Comparison of ENCODE assay signal across 1 cellular context in the genomic region with DNA sequence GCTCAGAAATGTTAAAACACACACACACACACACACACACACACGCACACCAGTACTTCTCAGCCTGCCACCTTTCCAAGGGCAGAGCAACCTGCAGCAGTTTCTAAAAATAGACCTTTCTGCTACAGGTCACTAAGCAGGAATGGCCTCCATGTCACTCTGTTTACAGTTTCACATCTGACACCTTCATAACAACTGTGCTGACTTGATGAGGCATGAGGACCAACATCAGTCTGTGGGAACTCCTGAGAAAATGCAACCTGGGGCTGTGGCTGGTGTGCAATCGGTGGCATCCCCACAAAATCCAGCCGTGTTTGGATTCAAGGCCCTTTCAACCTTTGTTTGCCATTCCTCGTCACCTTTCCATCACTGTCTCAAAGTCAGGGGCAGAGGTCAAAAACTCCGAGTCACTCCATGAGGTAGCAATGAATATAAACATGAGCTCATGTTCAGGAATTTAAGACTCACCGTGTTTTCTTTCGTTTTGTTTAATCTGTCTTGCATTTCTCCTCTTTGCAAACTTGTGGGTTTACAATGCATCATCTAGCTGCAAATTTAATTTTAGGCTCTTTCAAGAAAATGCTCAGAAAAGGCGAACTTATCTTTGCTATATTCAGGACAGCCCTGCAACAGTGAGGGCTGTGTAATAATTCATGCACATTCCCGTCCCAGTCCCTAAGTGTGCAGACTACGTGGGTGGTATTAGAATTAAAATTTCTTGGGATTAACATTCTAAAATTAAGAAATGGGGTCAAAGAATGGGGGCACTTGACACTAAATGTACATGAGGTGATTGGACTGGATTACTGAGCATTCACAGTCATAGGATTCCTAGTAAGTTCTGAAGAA.
TF ChIP-seq lines count a peak whose summit lies in the region.

No MANE protein-coding gene starts in this region.

TF ChIP-seq in HepG2, 621 proteins besides CTCF, POLR2A, EP300 and RAD21 (continued from another document and continues in another):
- TF ChIP-seq SMARCC2 (IDR thresholded peaks at IDR 0.05) (no peak), ZKSCAN5 (CRISPR knock-in tag; IDR thresholded peaks at IDR 0.05) (no peak), RBM22 (optimal IDR thresholded peaks at IDR 0.05; ENCODE audit: low read length) (no peak), ZNF160 (CRISPR knock-in tag; IDR thresholded peaks at IDR 0.05) (no peak), SATB2 (CRISPR knock-in tag; IDR thresholded peaks at IDR 0.05) (no peak), MYC (CRISPR knock-in tag; IDR thresholded peaks at IDR 0.05; ENCODE audit: borderline replicate concordance) (no peak), MED8 (CRISPR knock-in tag; IDR thresholded peaks at IDR 0.05; ENCODE audit: insufficient replicate concordance) (no peak), CREB1 (IDR thresholded peaks at IDR 0.05) (peak; percentile 76), CREB1 (CRISPR knock-in tag; IDR thresholded peaks at IDR 0.05) (peak; percentile 64), ZNF354B (CRISPR knock-in tag; IDR thresholded peaks at IDR 0.05) (no peak), ZSCAN29 (CRISPR knock-in tag; conservative IDR thresholded peaks at IDR 0.05) (no peak), RXRB (CRISPR knock-in tag; IDR thresholded peaks at IDR 0.05; ENCODE audit: borderline replicate concordance) (peak; percentile 67; the same call in 1 of the 2 replicates), SOX6 (IDR thresholded peaks at IDR 0.05) (no peak), SOX6 (CRISPR knock-in tag; IDR thresholded peaks at IDR 0.05) (peak; percentile 78), PITX1 (CRISPR knock-in tag; IDR thresholded peaks at IDR 0.05) (no peak), ZNF446 (CRISPR knock-in tag; IDR thresholded peaks at IDR 0.05) (no peak), RFX3 (CRISPR knock-in tag; IDR thresholded peaks at IDR 0.05) (no peak), GABPA (IDR thresholded peaks at IDR 0.05; ENCODE audit: low read depth, low read length) (no peak), GABPA (CRISPR knock-in tag; IDR thresholded peaks at IDR 0.05; ENCODE audit: low read depth) (no peak), HNRNPH1 (optimal IDR thresholded peaks at IDR 0.05; ENCODE audit: low read depth, low read length) (no peak), PHF5A (CRISPR knock-in tag; IDR thresholded peaks at IDR 0.05; ENCODE audit: low read depth, unreplicated experiment) (no peak), ZNF766 (CRISPR knock-in tag; IDR thresholded peaks at IDR 0.05; ENCODE audit: borderline replicate concordance) (no peak), CAMTA2 (CRISPR knock-in tag; IDR thresholded peaks at IDR 0.05; ENCODE audit: borderline replicate concordance) (no peak), TOE1 (CRISPR knock-in tag; IDR thresholded peaks at IDR 0.05) (no peak), SP5 (CRISPR knock-in tag; IDR thresholded peaks at IDR 0.05; ENCODE audit: borderline replicate concordance, low read depth) (no peak), NR2F6 (IDR thresholded peaks at IDR 0.05) (peak; percentile 93), NR2F6 (CRISPR knock-in tag; IDR thresholded peaks at IDR 0.05) (peak; percentile 92), ZNF605 (CRISPR knock-in tag; IDR thresholded peaks at IDR 0.05) (no peak), U2AF1 (optimal IDR thresholded peaks at IDR 0.05; ENCODE audit: low read depth, low read length) (no peak), SRSF4 (IDR thresholded peaks at IDR 0.05; ENCODE audit: low read depth, low read length, poor library complexity, severe bottlenecking) (no peak), ZNF430 (CRISPR knock-in tag; IDR thresholded peaks at IDR 0.05) (no peak), ZSCAN30 (CRISPR knock-in tag; IDR thresholded peaks at IDR 0.05) (no peak), PAF1 (CRISPR knock-in tag; IDR thresholded peaks at IDR 0.05) (no peak), CEBPB (IDR thresholded peaks at IDR 0.05; ENCODE audit: borderline replicate concordance, low read depth, low read length) (peak; percentile 34; the same call in 1 of the 2 replicates), AKAP8 (CRISPR knock-in tag; IDR thresholded peaks at IDR 0.05) (no peak), MXD4 (CRISPR knock-in tag; IDR thresholded peaks at IDR 0.05) (no peak), ZNF850 (CRISPR knock-in tag; conservative IDR thresholded peaks at IDR 0.05) (no peak), ZNF629 (CRISPR knock-in tag; conservative IDR thresholded peaks at IDR 0.05) (no peak)
- TF ChIP-seq, protein P1, sequence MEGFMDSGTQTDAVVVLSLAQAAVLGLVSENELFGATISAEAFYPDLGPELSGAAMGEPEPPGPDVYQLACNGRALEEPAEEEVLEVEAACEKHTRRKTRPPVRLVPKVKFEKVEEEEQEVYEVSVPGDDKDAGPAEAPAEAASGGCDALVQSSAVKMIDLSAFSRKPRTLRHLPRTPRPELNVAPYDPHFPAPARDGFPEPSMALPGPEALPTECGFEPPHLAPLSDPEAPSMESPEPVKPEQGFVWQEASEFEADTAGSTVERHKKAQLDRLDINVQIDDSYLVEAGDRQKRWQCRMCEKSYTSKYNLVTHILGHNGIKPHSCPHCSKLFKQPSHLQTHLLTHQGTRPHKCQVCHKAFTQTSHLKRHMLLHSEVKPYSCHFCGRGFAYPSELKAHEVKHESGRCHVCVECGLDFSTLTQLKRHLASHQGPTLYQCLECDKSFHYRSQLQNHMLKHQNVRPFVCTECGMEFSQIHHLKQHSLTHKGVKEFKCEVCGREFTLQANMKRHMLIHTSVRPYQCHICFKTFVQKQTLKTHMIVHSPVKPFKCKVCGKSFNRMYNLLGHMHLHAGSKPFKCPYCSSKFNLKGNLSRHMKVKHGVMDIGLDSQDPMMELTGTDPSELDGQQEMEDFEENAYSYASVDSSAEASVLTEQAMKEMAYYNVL (CRISPR knock-in tag; IDR thresholded peaks at IDR 0.05; ENCODE audit: borderline replicate concordance) = peak; percentile 30; the same call in 1 of the 2 replicates
- TF ChIP-seq, protein P2, sequence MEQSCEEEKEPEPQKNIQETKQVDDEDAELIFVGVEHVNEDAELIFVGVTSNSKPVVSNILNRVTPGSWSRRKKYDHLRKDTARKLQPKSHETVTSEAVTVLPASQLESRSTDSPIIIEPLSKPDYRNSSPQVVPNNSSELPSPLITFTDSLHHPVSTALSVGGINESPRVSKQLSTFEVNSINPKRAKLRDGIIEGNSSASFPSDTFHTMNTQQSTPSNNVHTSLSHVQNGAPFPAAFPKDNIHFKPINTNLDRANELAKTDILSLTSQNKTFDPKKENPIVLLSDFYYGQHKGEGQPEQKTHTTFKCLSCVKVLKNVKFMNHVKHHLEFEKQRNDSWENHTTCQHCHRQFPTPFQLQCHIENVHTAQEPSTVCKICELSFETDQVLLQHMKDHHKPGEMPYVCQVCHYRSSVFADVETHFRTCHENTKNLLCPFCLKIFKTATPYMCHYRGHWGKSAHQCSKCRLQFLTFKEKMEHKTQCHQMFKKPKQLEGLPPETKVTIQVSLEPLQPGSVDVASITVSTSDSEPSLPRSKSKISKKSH (CRISPR knock-in tag; IDR thresholded peaks at IDR 0.05; ENCODE audit: borderline replicate concordance) = no peak
- TF ChIP-seq, protein P3, sequence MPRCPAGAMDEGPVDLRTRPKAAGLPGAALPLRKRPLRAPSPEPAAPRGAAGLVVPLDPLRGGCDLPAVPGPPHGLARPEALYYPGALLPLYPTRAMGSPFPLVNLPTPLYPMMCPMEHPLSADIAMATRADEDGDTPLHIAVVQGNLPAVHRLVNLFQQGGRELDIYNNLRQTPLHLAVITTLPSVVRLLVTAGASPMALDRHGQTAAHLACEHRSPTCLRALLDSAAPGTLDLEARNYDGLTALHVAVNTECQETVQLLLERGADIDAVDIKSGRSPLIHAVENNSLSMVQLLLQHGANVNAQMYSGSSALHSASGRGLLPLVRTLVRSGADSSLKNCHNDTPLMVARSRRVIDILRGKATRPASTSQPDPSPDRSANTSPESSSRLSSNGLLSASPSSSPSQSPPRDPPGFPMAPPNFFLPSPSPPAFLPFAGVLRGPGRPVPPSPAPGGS (CRISPR knock-in tag; IDR thresholded peaks at IDR 0.05) = no peak
- TF ChIP-seq, protein P4, sequence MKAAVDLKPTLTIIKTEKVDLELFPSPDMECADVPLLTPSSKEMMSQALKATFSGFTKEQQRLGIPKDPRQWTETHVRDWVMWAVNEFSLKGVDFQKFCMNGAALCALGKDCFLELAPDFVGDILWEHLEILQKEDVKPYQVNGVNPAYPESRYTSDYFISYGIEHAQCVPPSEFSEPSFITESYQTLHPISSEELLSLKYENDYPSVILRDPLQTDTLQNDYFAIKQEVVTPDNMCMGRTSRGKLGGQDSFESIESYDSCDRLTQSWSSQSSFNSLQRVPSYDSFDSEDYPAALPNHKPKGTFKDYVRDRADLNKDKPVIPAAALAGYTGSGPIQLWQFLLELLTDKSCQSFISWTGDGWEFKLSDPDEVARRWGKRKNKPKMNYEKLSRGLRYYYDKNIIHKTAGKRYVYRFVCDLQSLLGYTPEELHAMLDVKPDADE (CRISPR knock-in tag; IDR thresholded peaks at IDR 0.05) = no peak
- TF ChIP-seq, protein P5, sequence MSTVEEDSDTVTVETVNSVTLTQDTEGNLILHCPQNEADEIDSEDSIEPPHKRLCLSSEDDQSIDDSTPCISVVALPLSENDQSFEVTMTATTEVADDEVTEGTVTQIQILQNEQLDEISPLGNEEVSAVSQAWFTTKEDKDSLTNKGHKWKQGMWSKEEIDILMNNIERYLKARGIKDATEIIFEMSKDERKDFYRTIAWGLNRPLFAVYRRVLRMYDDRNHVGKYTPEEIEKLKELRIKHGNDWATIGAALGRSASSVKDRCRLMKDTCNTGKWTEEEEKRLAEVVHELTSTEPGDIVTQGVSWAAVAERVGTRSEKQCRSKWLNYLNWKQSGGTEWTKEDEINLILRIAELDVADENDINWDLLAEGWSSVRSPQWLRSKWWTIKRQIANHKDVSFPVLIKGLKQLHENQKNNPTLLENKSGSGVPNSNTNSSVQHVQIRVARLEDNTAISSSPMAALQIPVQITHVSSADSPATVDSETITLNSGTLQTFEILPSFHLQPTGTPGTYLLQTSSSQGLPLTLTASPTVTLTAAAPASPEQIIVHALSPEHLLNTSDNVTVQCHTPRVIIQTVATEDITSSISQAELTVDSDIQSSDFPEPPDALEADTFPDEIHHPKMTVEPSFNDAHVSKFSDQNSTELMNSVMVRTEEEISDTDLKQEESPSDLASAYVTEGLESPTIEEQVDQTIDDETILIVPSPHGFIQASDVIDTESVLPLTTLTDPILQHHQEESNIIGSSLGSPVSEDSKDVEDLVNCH (CRISPR knock-in tag; IDR thresholded peaks at IDR 0.05) = no peak
- TF ChIP-seq, protein P6, sequence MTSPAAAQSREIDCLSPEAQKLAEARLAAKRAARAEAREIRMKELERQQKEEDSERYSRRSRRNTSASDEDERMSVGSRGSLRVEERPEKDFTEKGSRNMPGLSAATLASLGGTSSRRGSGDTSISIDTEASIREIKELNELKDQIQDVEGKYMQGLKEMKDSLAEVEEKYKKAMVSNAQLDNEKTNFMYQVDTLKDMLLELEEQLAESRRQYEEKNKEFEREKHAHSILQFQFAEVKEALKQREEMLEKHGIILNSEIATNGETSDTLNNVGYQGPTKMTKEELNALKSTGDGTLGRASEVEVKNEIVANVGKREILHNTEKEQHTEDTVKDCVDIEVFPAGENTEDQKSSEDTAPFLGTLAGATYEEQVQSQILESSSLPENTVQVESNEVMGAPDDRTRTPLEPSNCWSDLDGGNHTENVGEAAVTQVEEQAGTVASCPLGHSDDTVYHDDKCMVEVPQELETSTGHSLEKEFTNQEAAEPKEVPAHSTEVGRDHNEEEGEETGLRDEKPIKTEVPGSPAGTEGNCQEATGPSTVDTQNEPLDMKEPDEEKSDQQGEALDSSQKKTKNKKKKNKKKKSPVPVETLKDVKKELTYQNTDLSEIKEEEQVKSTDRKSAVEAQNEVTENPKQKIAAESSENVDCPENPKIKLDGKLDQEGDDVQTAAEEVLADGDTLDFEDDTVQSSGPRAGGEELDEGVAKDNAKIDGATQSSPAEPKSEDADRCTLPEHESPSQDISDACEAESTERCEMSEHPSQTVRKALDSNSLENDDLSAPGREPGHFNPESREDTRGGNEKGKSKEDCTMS (CRISPR knock-in tag; conservative IDR thresholded peaks at IDR 0.05) = no peak
- TF ChIP-seq, protein P7, sequence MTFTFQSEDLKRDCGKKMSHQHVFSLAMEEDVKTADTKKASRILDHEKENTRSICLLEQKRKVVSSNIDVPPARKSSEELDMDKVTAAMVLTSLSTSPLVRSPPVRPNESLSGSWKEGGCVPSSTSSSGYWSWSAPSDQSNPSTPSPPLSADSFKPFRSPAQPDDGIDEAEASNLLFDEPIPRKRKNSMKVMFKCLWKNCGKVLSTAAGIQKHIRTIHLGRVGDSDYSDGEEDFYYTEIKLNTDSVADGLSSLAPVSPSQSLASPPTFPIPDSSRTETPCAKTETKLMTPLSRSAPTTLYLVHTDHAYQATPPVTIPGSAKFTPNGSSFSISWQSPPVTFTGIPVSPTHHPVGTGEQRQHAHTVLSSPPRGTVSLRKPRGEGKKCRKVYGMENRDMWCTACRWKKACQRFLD (CRISPR knock-in tag; IDR thresholded peaks at IDR 0.05; ENCODE audit: borderline replicate concordance) = no peak
- TF ChIP-seq, protein P8, sequence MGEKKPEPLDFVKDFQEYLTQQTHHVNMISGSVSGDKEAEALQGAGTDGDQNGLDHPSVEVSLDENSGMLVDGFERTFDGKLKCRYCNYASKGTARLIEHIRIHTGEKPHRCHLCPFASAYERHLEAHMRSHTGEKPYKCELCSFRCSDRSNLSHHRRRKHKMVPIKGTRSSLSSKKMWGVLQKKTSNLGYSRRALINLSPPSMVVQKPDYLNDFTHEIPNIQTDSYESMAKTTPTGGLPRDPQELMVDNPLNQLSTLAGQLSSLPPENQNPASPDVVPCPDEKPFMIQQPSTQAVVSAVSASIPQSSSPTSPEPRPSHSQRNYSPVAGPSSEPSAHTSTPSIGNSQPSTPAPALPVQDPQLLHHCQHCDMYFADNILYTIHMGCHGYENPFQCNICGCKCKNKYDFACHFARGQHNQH (CRISPR knock-in tag; IDR thresholded peaks at IDR 0.05) = 0 out of 2 replicates have a peak, but pooled peaks have one; percentile 28
- TF ChIP-seq, protein P9, sequence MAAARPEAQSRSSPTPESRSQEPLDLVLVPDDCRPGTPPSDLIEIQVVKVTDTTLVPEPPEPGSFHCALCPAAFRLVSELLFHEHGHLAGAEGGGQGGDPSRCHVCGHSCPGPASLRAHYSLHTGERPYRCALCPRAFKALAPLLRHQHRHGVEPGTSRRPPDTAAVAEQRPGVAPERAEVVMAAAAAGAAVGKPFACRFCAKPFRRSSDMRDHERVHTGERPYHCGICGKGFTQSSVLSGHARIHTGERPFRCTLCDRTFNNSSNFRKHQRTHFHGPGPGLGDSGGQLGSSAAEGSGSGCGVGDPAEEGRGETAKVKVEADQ (CRISPR knock-in tag; IDR thresholded peaks at IDR 0.05; ENCODE audit: borderline replicate concordance) = no peak
